In the genomic region with DNA sequence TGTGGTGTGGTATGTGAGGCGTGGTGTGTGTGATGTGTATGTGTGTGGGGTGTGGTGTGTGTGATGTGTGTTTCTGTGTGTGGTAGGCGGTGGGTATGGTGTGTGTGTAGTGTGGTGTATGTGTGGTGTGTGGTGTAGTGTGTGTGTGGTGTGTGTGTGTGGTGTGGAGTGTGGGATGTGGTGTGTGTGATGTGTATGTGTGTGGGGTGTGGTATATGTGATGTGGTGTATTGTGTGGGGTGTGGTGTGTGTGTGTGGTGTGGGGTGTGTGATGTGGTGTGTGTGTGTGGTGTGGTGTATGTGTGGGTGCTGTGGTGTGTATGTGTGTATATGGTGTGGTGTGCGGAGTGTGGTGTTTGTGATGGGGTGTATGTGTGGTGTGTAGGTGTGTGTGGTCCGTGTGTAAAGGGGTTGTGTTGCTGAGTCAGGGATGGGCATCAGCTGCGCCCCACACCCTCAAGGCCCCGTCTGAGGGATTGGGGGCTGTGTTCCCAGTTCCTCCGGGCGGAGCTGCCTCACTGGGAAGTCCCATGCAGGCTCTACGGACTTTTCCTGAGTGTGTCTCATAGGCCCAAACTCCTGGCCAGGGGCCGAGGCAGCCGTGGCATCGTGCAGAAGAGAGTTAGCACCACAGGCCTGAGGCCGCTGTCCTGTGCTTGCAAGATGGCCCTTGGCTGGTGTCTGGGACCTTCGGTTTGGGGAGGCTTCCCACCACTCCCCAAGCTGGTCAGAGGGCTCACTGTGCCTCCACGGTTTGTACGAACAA, we compare ENCODE assay signal across 18 cellular contexts. TPM values are rescaled to one million over a fixed set of nuclear protein-coding genes. Genes with fewer than 3 reads are reported as not detected.
DNase-seq lines count a peak whose midpoint lies in the region; ATAC-seq, FAIRE-seq and TF ChIP-seq lines count a peak whose summit lies in the region.
"Had no signal": no experiment of that assay in that cellular context is flagged by ENCODE, and none has a peak within 500 bp of the region (broad histone marks: within the 10 kb centered on the region; RNA-seq: fewer than 3 reads in every experiment).

No MANE protein-coding gene starts in this region.

- no peak overlapping the region for H3K9ac ChIP-seq in H1 (replicated peaks in 1 of 4; ENCODE audit: extremely low read depth in 1 of 4, low read depth in 3 of 4, low read length in 3 of 4)

- no peak for FAIRE-seq in H1 (lab: Jason Lieb, UNC)
- FAIRE-seq in D721Med (lab: Jason Lieb, UNC), result no peak
- FAIRE-seq: G401.6 had no signal

- peak overlapping the region; percentile 6 for H2BK5ac ChIP-seq in H1 (ENCODE audit: low read depth, low read length)

- H3K4me3 ChIP-seq in H1 (ENCODE audit: extremely low read depth in 1 of 4, insufficient read depth in 2 of 4, low read depth in 3 of 4, low read length in 4 of 4) (no peak overlapping the region), suprapubic skin (no peak overlapping the region)

- peak overlapping the region; percentile 88; the same call in 1 of the 2 replicates for H2BK15ac ChIP-seq in H1 (ENCODE audit: low read length)

- no peak for TF ChIP-seq POLR2A in H1 (IDR thresholded peaks at IDR 0.05; ENCODE audit: control extremely low read depth in 1 of 2, low read depth in 2 of 2, low read length in 2 of 2)
- no peak for TF ChIP-seq POLR2A in suprapubic skin (IDR thresholded peaks at IDR 0.05)

- H3K9me3 ChIP-seq in H1 (ENCODE audit: insufficient read depth in 2 of 2, low read depth in 1 of 2, low read length in 1 of 2), result no peaks in the 10 kb centered on the region; a peak in 1 of 4 replicates
- H3K9me3 ChIP-seq in suprapubic skin, result no peaks in the 10 kb centered on the region

- peak overlapping the region; percentile 98 for H2AK5ac ChIP-seq in H1 (ENCODE audit: low read depth, low read length)

- H3K14ac ChIP-seq in H1 (ENCODE audit: insufficient read length), result peak overlapping the region; percentile 28

- no peaks in the 10 kb centered on the region for H3K79me2 ChIP-seq in H1 (ENCODE audit: control insufficient read depth in 1 of 2, insufficient read depth in 2 of 2, low read length in 2 of 2)

- peaks cover 7% of the 10 kb centered on the region; the same call in 1 of the 2 replicates for H3K79me1 ChIP-seq in H1 (ENCODE audit: low read depth, low read length)

- TF ChIP-seq EP300 in H1 (IDR thresholded peaks at IDR 0.05; ENCODE audit: borderline replicate concordance in 1 of 2, low read depth in 2 of 2, low read length in 2 of 2) (no peak), suprapubic skin (IDR thresholded peaks at IDR 0.05) (no peak)

- H3K27ac ChIP-seq in H1 (ENCODE audit: low read depth, low read length) (no peak overlapping the region), suprapubic skin (no peak overlapping the region)

- H3K56ac ChIP-seq in H1 (replicated peaks; ENCODE audit: insufficient read length, low read depth, low read length), result peak overlapping the region; percentile 100

- H3K27me3 ChIP-seq in H1 (replicated peaks in 1 of 4; ENCODE audit: control insufficient read depth in 3 of 4, extremely low read depth in 1 of 4, insufficient read depth in 3 of 4, low read length in 3 of 4) (no peaks in the 10 kb centered on the region; a peak in 1 of 7 replicates), suprapubic skin (no peaks in the 10 kb centered on the region)

- CTCF ChIA-PET in H1 (lab: Charles Lee; ENCODE audit: partially characterized antibody), result interaction anchor here (0.7 kb wide), 1 partner anchor 13 kb away, joined by 3 read pairs; no protein-coding TSS in a partner anchor

- H4K8ac ChIP-seq in H1 (ENCODE audit: extremely low read depth, insufficient read depth, low read length), result no peak overlapping the region; the same call in 1 of the 2 replicates

- no peak overlapping the region for H3K4me3 Mint-ChIP-seq in stimulated activated effector memory CD8-positive, alpha-beta T cell treated with anti-CD3 and anti-CD28 coated beads, Interleukin-12 subunit alpha, Interleukin-12 subunit beta, amount 100 ng/mL, for 72 hours
- H3K4me3 Mint-ChIP-seq: CD4-positive, alpha-beta memory T cell had no signal

- H4K91ac ChIP-seq in H1 (replicated peaks; ENCODE audit: insufficient read length, low read length), result peak overlapping the region; percentile 94

- H3K23ac ChIP-seq in H1 (ENCODE audit: insufficient read length), result no peak overlapping the region

- ATAC-seq in stimulated activated effector memory CD8-positive, alpha-beta T cell treated with anti-CD3 and anti-CD28 coated beads, Interleukin-12 subunit alpha, Interleukin-12 subunit beta, amount 100 ng/mL, for 72 hours, result peak; percentile 24

- no peaks in the 10 kb centered on the region for H3K9me3 Mint-ChIP-seq in stimulated activated effector memory CD8-positive, alpha-beta T cell treated with anti-CD3 and anti-CD28 coated beads, Interleukin-12 subunit alpha, Interleukin-12 subunit beta, amount 100 ng/mL, for 72 hours
- H3K9me3 Mint-ChIP-seq: CD4-positive, alpha-beta memory T cell had no signal

- no peaks in the 10 kb centered on the region for H3K4me1 ChIP-seq in H1 (replicated peaks in 1 of 4; ENCODE audit: control insufficient read depth in 3 of 4, insufficient read depth in 4 of 4, low read length in 3 of 4)
- no peaks in the 10 kb centered on the region for H3K4me1 ChIP-seq in suprapubic skin

- H3K18ac ChIP-seq in H1 (ENCODE audit: extremely low read depth, low read length), result no peak overlapping the region

- H2AFZ ChIP-seq in H1 (ENCODE audit: low read length), result no peak overlapping the region

- H3K23me2 ChIP-seq in H1 (ENCODE audit: low read depth, low read length), result peaks cover 12% of the 10 kb centered on the region

- DNase-seq in NCI-H345 (lab: John Stamatoyannopoulos, UW) (peak; percentile 33), NCI-H345 treated with DMSO at 0.1 percent for 48 hours (lab: John Stamatoyannopoulos, UW; ENCODE audit: unreplicated experiment) (no peak), M059J (ENCODE audit: low read depth) (peak; percentile 4), H1 (ENCODE audit: low read depth in 1 of 2, low spot score in 2 of 2) (no peak), D721Med (ENCODE audit: insufficient read length, low spot score) (no peak), mucosa of gallbladder (ENCODE audit: low spot score) (no peak), suprapubic skin (ENCODE audit: low spot score in 2 of 2) (no peak)
- no peak for DNase-seq in stimulated activated effector memory CD8-positive, alpha-beta T cell treated with anti-CD3 and anti-CD28 coated beads, Interleukin-12 subunit alpha, Interleukin-12 subunit beta, amount 100 ng/mL, for 72 hours (ENCODE audit: low spot score in 2 of 2)
- DNase-seq: 8988T; Calu3; CD4-positive, alpha-beta memory T cell; DMS79 treated with DMSO at 0.1 percent for 48 hours; Karpas-422; NCI-H1417 treated with DMSO at 0.1 percent for 48 hours; NCI-H2029; NCI-H2171; NCI-H774 had no signal

- H3K4me2 ChIP-seq in H1 (ENCODE audit: insufficient read depth in 1 of 2, low read depth in 2 of 2, low read length in 2 of 2), result no peak overlapping the region; a peak in 1 of 4 replicates

- WGBS in H1 (ENCODE audit: extremely low coverage in 1 of 2, insufficient coverage in 1 of 2, insufficient read length in 1 of 2, insufficient replicate concordance in 2 of 2, low coverage in 1 of 2, low lambda C conversion rate in 2 of 2, missing lambda C conversion rate in 1 of 2), 2 experiments, result 92 to 100% methylated on average over 1 to 16 of the region's 16 CpGs
- 66% methylated on average over 14 of the region's 16 CpGs for WGBS in suprapubic skin

- TF ChIP-seq CTCF in H1 (IDR thresholded peaks at IDR 0.05; ENCODE audit: control extremely low read depth in 1 of 3, insufficient read depth in 1 of 3, low read depth in 1 of 3, low read length in 3 of 3) (no peak), D721Med (IDR thresholded peaks at IDR 0.05; ENCODE audit: insufficient read depth, missing control alignments) (no peak), suprapubic skin (IDR thresholded peaks at IDR 0.05) (no peak)

- H3K36me3 Mint-ChIP-seq in stimulated activated effector memory CD8-positive, alpha-beta T cell treated with anti-CD3 and anti-CD28 coated beads, Interleukin-12 subunit alpha, Interleukin-12 subunit beta, amount 100 ng/mL, for 72 hours, result no peaks in the 10 kb centered on the region
- H3K36me3 Mint-ChIP-seq: CD4-positive, alpha-beta memory T cell had no signal

- no peak overlapping the region; the same call in 1 of the 2 replicates for H2BK20ac ChIP-seq in H1 (ENCODE audit: low read length)

- no peak overlapping the region for H3K27ac Mint-ChIP-seq in stimulated activated effector memory CD8-positive, alpha-beta T cell treated with anti-CD3 and anti-CD28 coated beads, Interleukin-12 subunit alpha, Interleukin-12 subunit beta, amount 100 ng/mL, for 72 hours
- H3K27ac Mint-ChIP-seq: CD4-positive, alpha-beta memory T cell had no signal

- no peak overlapping the region for H3K4ac ChIP-seq in H1 (replicated peaks; ENCODE audit: insufficient read length, low read depth, low read length)

- no peaks in the 10 kb centered on the region for H3K36me3 ChIP-seq in H1 (ENCODE audit: control insufficient read depth in 2 of 4, insufficient read depth in 4 of 4, low read length in 3 of 4)
- H3K36me3 ChIP-seq in suprapubic skin, result no peaks in the 10 kb centered on the region

- POLR2A ChIA-PET in H1 (lab: Charles Lee; ENCODE audit: partially characterized antibody), result no interaction called here

- H2BK120ac ChIP-seq in H1 (replicated peaks; ENCODE audit: low read depth, low read length), result no peak overlapping the region

- H2BK12ac ChIP-seq in H1 (ENCODE audit: low read depth, low read length), result peak overlapping the region; percentile 86

- TF ChIP-seq RAD21 in H1 (IDR thresholded peaks at IDR 0.05 in 1 of 2, conservative IDR thresholded peaks at IDR 0.05 in 1 of 2; ENCODE audit: low read depth in 2 of 2, low read length in 2 of 2), result no peak

- H4K5ac ChIP-seq in H1 (ENCODE audit: insufficient read length, low read depth, low read length), result no peak overlapping the region

- H3K4me1 Mint-ChIP-seq in stimulated activated effector memory CD8-positive, alpha-beta T cell treated with anti-CD3 and anti-CD28 coated beads, Interleukin-12 subunit alpha, Interleukin-12 subunit beta, amount 100 ng/mL, for 72 hours, result peaks cover 5% of the 10 kb centered on the region

- peaks cover 0 to 10% of the 10 kb centered on the region in 2 experiments for H4K20me1 ChIP-seq in H1 (replicated peaks in 1 of 2; ENCODE audit: control insufficient read depth in 1 of 2, insufficient read depth in 2 of 2, low read length in 2 of 2)

TF ChIP-seq in H1, 55 proteins besides CTCF, POLR2A, EP300 and RAD21 (continues in another document):
- TF ChIP-seq POLR2AphosphoS5 (IDR thresholded peaks at IDR 0.05; ENCODE audit: low read depth, low read length), result no peak

RNA-seq across cellular contexts. Expression of gene ARL4C, which starts 18.2 kb away (rescaled TPM):
- total RNA-seq in M059J (2014; rRNA removed; shearing (Covaris generic)), result 48.1 and 65.8 TPM in 2 replicates
- total RNA-seq in H1 (2021; fragmentation: NEBNext Ultra II Directional; extraction: Animal tissue kit (Norgen Biotek cat#: 25700)), result 15.9 and 16.9 TPM in 2 replicates
- 7.0 and 7.7 TPM in 2 replicates for polyA plus RNA-seq in H1 (2011; rRNA removed)
- 10.0 TPM for polyA plus RNA-seq in H1 (2011; cell fraction: cytosol; rRNA removed)
- 7.0 TPM for polyA plus RNA-seq in H1 (2011; cell fraction: nucleus; rRNA removed)
- 11.6 to 14.4 TPM (median 12.9 TPM) in 4 replicates for polyA plus RNA-seq in H1 (2012, experiment 1 of 2)
- 7.3 TPM for polyA plus RNA-seq in H1 (2012, experiment 2 of 2)
- polyA plus RNA-seq in H1 (2013, experiment 1 of 2), result 7.6 TPM
- polyA plus RNA-seq in H1 (2013, experiment 2 of 2), result 7.8 TPM
- 8.1 and 8.3 TPM in 2 replicates for polyA minus RNA-seq in H1 (2011; rRNA and poly(A)+ RNA removed)
- 11.0 TPM for polyA minus RNA-seq in H1 (2011; cell fraction: cytosol; rRNA and poly(A)+ RNA removed)
- polyA minus RNA-seq in H1 (2011; cell fraction: nucleus; rRNA and poly(A)+ RNA removed), result 12.7 TPM
- 10.2 TPM for total RNA-seq in mucosa of gallbladder
- 10 to 100 TPM; 35.8 to 64.4 (median 45.7) TPM for total RNA-seq in suprapubic skin

Comparison
In these comparisons a context has a peak if more than half of its experiments do, and no peak if none do; other contexts are left out.
1. DNase-seq: peak in NCI-H345 (single experiment) and M059J (single experiment); none in NCI-H345 treated with DMSO at 0.1 percent for 48 hours (single experiment), H1 (0 of 2), stimulated activated effector memory CD8-positive, alpha-beta T cell treated with anti-CD3 and anti-CD28 coated beads, Interleukin-12 subunit alpha, Interleukin-12 subunit beta, amount 100 ng/mL, for 72 hours (0 of 2), D721Med (single experiment), mucosa of gallbladder (single experiment) and suprapubic skin (0 of 2).